Comparison of ENCODE assay signal across 8 cellular contexts in genomic region chr2:17830053-17831034, GRCh38. TPM values are rescaled to one million over a fixed set of nuclear protein-coding genes. Genes with fewer than 3 reads are reported as not detected.
DNase-seq lines count a peak whose midpoint lies in the region; ATAC-seq, FAIRE-seq and TF ChIP-seq lines count a peak whose summit lies in the region.

No MANE protein-coding gene starts in this region.

- WGBS in GM12878 (ENCODE audit: insufficient coverage, insufficient replicate concordance, low lambda C conversion rate, missing lambda C conversion rate), result 11% methylated on average over 37 of the region's 37 CpGs

- SMC1A ChIA-PET in GM12878 (lab: Charles Lee; ENCODE audit: uncharacterized antibody, unreplicated experiment), result interaction anchor here (0.6 to 15.2 kb wide), 25 partner anchors 8 to 360 kb away, joined by 3 to 288 read pairs (median 5); partner anchors contain the start of genes GEN1, MSGN1 and SMC6

- H2AFZ ChIP-seq in PC-3 (ENCODE audit: low read length) (no peak overlapping the region), GM12878 (ENCODE audit: control insufficient read depth, low read depth, low read length) (peak overlapping the region; percentile 87)

- no peaks in the 10 kb centered on the region for H3K9me2 ChIP-seq in PC-3 (replicated peaks; ENCODE audit: low read length)

- no peak for FAIRE-seq in GM12878 (lab: Jason Lieb, UNC)

- in situ Hi-C loops in GM12878 (cut with MboI), result loop anchor here (5.0 kb wide), 1 partner anchor 113 kb away; no protein-coding TSS in a partner anchor

- intact Hi-C loops in PC-3 (cut with micrococcal nuclease) (no loop called here), GM12878 (cut with micrococcal nuclease; ENCODE audit: unreplicated experiment) (loop anchor here (1.0 to 2.0 kb wide), 2 partner anchors 74 to 111 kb away; no protein-coding TSS in a partner anchor)

- H3K4me1 ChIP-seq in PC-3 (ENCODE audit: insufficient read depth, low read length), result no peaks in the 10 kb centered on the region
- H3K4me1 ChIP-seq in GM12878 (ENCODE audit: control insufficient read depth, insufficient read depth, low read length), result peaks cover 4% of the 10 kb centered on the region; the same call in 1 of the 2 replicates

- no peaks in the 10 kb centered on the region for H3K79me2 ChIP-seq in PC-3 (ENCODE audit: low read length)
- H3K79me2 ChIP-seq in GM12878 (ENCODE audit: control insufficient read depth, insufficient read depth, low read length), result no peaks in the 10 kb centered on the region

- TF ChIP-seq CTCF in PC-3 (conservative IDR thresholded peaks at IDR 0.05; ENCODE audit: low read depth, low read length) (peak; percentile 64), GM12878 (IDR thresholded peaks at IDR 0.05 in 2 of 3, conservative IDR thresholded peaks at IDR 0.05 in 1 of 3; ENCODE audit: control insufficient read depth in 2 of 3, extremely low read depth in 1 of 3, insufficient read depth in 1 of 3, low read depth in 3 of 3, low read length in 3 of 3) (peak; percentile 85 to 93 (median 90))

- TF ChIP-seq RAD21 in GM12878 (IDR thresholded peaks at IDR 0.05; ENCODE audit: insufficient read depth, low read depth, low read length), result peak; percentile 88

- no peak overlapping the region for H3K4me2 ChIP-seq in PC-3 (ENCODE audit: low read length)
- peak overlapping the region; percentile 77 for H3K4me2 ChIP-seq in GM12878 (ENCODE audit: control insufficient read depth, insufficient read depth)

- POLR2A ChIA-PET in PC-3 (lab: Charles Lee; ENCODE audit: unreplicated experiment) (no interaction called here), GM12878 (lab: Charles Lee) (interaction anchor here (1.8 kb wide), 1 partner anchor 77 kb away, joined by 5 read pairs; the partner anchor contains the start of genes GEN1 and SMC6)

- peaks cover 42% of the 10 kb centered on the region for H3K27me3 ChIP-seq in PC-3 (ENCODE audit: low read length)
- H3K27me3 ChIP-seq in GM12878 (replicated peaks in 1 of 2; ENCODE audit: control insufficient read depth in 2 of 2, insufficient read depth in 2 of 2, low read length in 1 of 2), result no peaks in the 10 kb centered on the region

- H3K4me3 ChIP-seq in PC-3 (ENCODE audit: low read length) (no peak overlapping the region), GM12878 (peak overlapping the region; percentile 22; the same call in 1 of the 2 replicates), skeletal muscle cell (ENCODE audit: low read depth, low read length) (peak overlapping the region; percentile 29)

- no peak for TF ChIP-seq EP300 in GM12878 (IDR thresholded peaks at IDR 0.05; ENCODE audit: borderline replicate concordance in 1 of 2, control insufficient read depth in 1 of 2, low read depth in 2 of 2, low read length in 2 of 2)

- H3K9me3 ChIP-seq in PC-3 (ENCODE audit: low read length) (no peaks in the 10 kb centered on the region), GM12878 (replicated peaks; ENCODE audit: control insufficient read depth, insufficient read depth, low read length) (peaks cover 3% of the 10 kb centered on the region; the same call in 1 of the 3 replicates)

- no peaks in the 10 kb centered on the region for H3K36me3 ChIP-seq in PC-3 (ENCODE audit: low read depth, low read length)
- H3K36me3 ChIP-seq in GM12878 (ENCODE audit: control insufficient read depth in 2 of 2, insufficient read depth in 2 of 2, low read length in 1 of 2), result no peaks in the 10 kb centered on the region

- TF ChIP-seq POLR2A in GM12878 (IDR thresholded peaks at IDR 0.05; ENCODE audit: low read depth, low read length), result no peak

- H3F3A ChIP-seq in PC-3 (ENCODE audit: low read length, unreplicated experiment), result no peaks in the 10 kb centered on the region

- no peak overlapping the region for H3K27ac ChIP-seq in PC-3 (ENCODE audit: low read length)
- no peak overlapping the region for H3K27ac ChIP-seq in GM12878 (ENCODE audit: control insufficient read depth, insufficient read depth)

- ATAC-seq in GM19467 (IDR thresholded peaks at IDR 0.05; ENCODE audit: unreplicated experiment), result peak; percentile 80
- ATAC-seq in HG03469 (IDR thresholded peaks at IDR 0.05; ENCODE audit: unreplicated experiment), result peak; percentile 62
- peak; percentile 31 for ATAC-seq in PC-3
- peak; percentile 95 for ATAC-seq in GM12878

- H4K20me1 ChIP-seq in PC-3 (ENCODE audit: low read length), result no peaks in the 10 kb centered on the region
- H4K20me1 ChIP-seq in GM12878 (ENCODE audit: control insufficient read depth, insufficient read depth), result no peaks in the 10 kb centered on the region

- RAD21 ChIA-PET in GM12878 (lab: Charles Lee; ENCODE audit: unreplicated experiment), result interaction anchor here (0.8 to 4.8 kb wide), 15 partner anchors 8 to 184 kb away, joined by 3 to 28 read pairs (median 4); no protein-coding TSS in a partner anchor

- H3K9ac ChIP-seq in PC-3 (ENCODE audit: low read length) (no peak overlapping the region), GM12878 (ENCODE audit: control insufficient read depth, insufficient read depth, low read length) (0 out of 2 replicates have a peak overlapping the region, but pooled peaks have one; percentile 19)

- BruUV-seq in PC-3 (replicated peaks; lab: Mats Ljungman, UMichigan), result no TSS peak
- BruUV-seq in GM12878 (replicated peaks; lab: Mats Ljungman, UMichigan), result no TSS peak

- CTCF ChIA-PET in PC-3 (lab: Charles Lee), result no interaction called here
- CTCF ChIA-PET in GM12878 (lab: Yijun Ruan, JAX), result interaction anchor here (0.6 to 8.3 kb wide), 46 partner anchors 8 to 338 kb away, joined by 3 to 130 read pairs (median 4); partner anchors contain the start of genes GEN1, MSGN1 and SMC6

- peak; percentile 91 for DNase-seq in DMS53 (lab: John Stamatoyannopoulos, UW)
- DNase-seq in PC-3, result peak; percentile 34
- no peak for DNase-seq in GM12878 (ENCODE audit: low read depth, low spot score)
- DNase-seq in iPS DF 19.7 (ENCODE audit: low read depth, low spot score), result peak; percentile 80
- DNase-seq in skeletal muscle cell (ENCODE audit: low read depth), result no peak
- DNase-seq in NCI-H1436 (lab: John Stamatoyannopoulos, UW), result no peak

TF ChIP-seq in GM12878, 131 proteins besides CTCF, POLR2A, EP300 and RAD21 (continues in another document):
- TF ChIP-seq EED (IDR thresholded peaks at IDR 0.05; ENCODE audit: low read depth), result 0 out of 2 replicates have a peak, but pooled peaks have one; percentile 37
- TF ChIP-seq, protein P1, sequence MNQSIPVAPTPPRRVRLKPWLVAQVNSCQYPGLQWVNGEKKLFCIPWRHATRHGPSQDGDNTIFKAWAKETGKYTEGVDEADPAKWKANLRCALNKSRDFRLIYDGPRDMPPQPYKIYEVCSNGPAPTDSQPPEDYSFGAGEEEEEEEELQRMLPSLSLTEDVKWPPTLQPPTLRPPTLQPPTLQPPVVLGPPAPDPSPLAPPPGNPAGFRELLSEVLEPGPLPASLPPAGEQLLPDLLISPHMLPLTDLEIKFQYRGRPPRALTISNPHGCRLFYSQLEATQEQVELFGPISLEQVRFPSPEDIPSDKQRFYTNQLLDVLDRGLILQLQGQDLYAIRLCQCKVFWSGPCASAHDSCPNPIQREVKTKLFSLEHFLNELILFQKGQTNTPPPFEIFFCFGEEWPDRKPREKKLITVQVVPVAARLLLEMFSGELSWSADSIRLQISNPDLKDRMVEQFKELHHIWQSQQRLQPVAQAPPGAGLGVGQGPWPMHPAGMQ (IDR thresholded peaks at IDR 0.05; ENCODE audit: borderline replicate concordance), result 0 out of 2 replicates have a peak, but pooled peaks have one; percentile 20

RNA-seq across cellular contexts. Expression of gene MSGN1, which starts 14.1 kb away (rescaled TPM):
- total RNA-seq in PC-3 (2014; rRNA removed) (not detected in 2 replicates), GM12878 (2014; rRNA removed) (not detected in 2 replicates), GM12878 (2014; rRNA removed; fragmentation: Illumina TruSeq; extraction: Trizol) (0.27 and 0.32 TPM in 2 replicates), GM12878 (2021) (not detected in 2 replicates)
- total RNA-seq in GM12878 (2013; cell fraction: nucleolus; rRNA removed), result not detected in 2 replicates
- polyA plus RNA-seq in GM12878 (2011; ENCODE audit: low read depth), result not detected
- polyA plus RNA-seq in GM12878 (2011; rRNA removed) (not detected in 2 replicates), GM12878 (2014; fragmentation: Illumina TruSeq; extraction: Trizol) (not detected in 2 replicates), GM12878 (2014; fragmentation: Nextera tagmentation; extraction: Ambion mirVana) (not detected), GM12878 (2014; rRNA removed) (not detected in 2 replicates), GM12878 (2016; fragmentation: Nextera tagmentation; extraction: Ambion mirVana) (not detected)
- polyA plus RNA-seq in GM12878 (2011; cell fraction: cytosol; rRNA removed), result 0.30 TPM in 1 of 2 replicates, not detected in the other
- 0.31 and 0.48 TPM in 2 replicates for polyA plus RNA-seq in GM12878 (2011; cell fraction: nucleus; rRNA removed)
- polyA plus RNA-seq in GM12878 (2012), result not detected in 2 replicates
- 0.46 TPM in 1 of 2 replicates, not detected in the other for polyA minus RNA-seq in GM12878 (2011; rRNA and poly(A)+ RNA removed)
- not detected in 2 replicates for polyA minus RNA-seq in GM12878 (2011; cell fraction: cytosol; rRNA and poly(A)+ RNA removed)
- polyA minus RNA-seq in GM12878 (2011; cell fraction: nucleus; rRNA and poly(A)+ RNA removed), result 1.1 TPM in 1 of 2 replicates, not detected in the other

RNA-seq across cellular contexts. Expression of gene KCNS3, which starts 48.1 kb away (rescaled TPM):
- 5.8 and 7.9 TPM in 2 replicates for total RNA-seq in PC-3 (2014; rRNA removed)
- not detected in 2 replicates for total RNA-seq in GM12878 (2013; cell fraction: nucleolus; rRNA removed)
- not detected in 2 replicates for total RNA-seq in GM12878 (2014; rRNA removed)
- total RNA-seq in GM12878 (2014; rRNA removed; fragmentation: Illumina TruSeq; extraction: Trizol), result not detected in 2 replicates
- total RNA-seq in GM12878 (2021), result not detected in 2 replicates
- not detected for polyA plus RNA-seq in GM12878 (2011; ENCODE audit: low read depth)
- not detected in 2 replicates for polyA plus RNA-seq in GM12878 (2011; rRNA removed)
- polyA plus RNA-seq in GM12878 (2011; cell fraction: cytosol; rRNA removed), result 0.01 TPM in 1 of 2 replicates, not detected in the other
- not detected in 2 replicates for polyA plus RNA-seq in GM12878 (2011; cell fraction: nucleus; rRNA removed)
- polyA plus RNA-seq in GM12878 (2012), result not detected in 2 replicates
- not detected in 2 replicates for polyA plus RNA-seq in GM12878 (2014; fragmentation: Illumina TruSeq; extraction: Trizol)
- not detected for polyA plus RNA-seq in GM12878 (2014; fragmentation: Nextera tagmentation; extraction: Ambion mirVana)
- not detected in 2 replicates for polyA plus RNA-seq in GM12878 (2014; rRNA removed)
- not detected for polyA plus RNA-seq in GM12878 (2016; fragmentation: Nextera tagmentation; extraction: Ambion mirVana)
- not detected in 2 replicates for polyA minus RNA-seq in GM12878 (2011; rRNA and poly(A)+ RNA removed)
- not detected in 2 replicates for polyA minus RNA-seq in GM12878 (2011; cell fraction: cytosol; rRNA and poly(A)+ RNA removed)
- polyA minus RNA-seq in GM12878 (2011; cell fraction: nucleus; rRNA and poly(A)+ RNA removed), result not detected in 2 replicates

Comparison
In these comparisons a context has a peak if more than half of its experiments do, and no peak if none do; other contexts are left out.
1. DNase-seq: peak in DMS53 (single experiment), PC-3 (single experiment) and iPS DF 19.7 (single experiment); none in GM12878 (single experiment), skeletal muscle cell (single experiment) and NCI-H1436 (single experiment).
2. ATAC-seq: peak in every context shown above with its lines; median percentile 95 in GM12878; 80 in GM19467; 62 in HG03469; 31 in PC-3.